In the genomic region with DNA sequence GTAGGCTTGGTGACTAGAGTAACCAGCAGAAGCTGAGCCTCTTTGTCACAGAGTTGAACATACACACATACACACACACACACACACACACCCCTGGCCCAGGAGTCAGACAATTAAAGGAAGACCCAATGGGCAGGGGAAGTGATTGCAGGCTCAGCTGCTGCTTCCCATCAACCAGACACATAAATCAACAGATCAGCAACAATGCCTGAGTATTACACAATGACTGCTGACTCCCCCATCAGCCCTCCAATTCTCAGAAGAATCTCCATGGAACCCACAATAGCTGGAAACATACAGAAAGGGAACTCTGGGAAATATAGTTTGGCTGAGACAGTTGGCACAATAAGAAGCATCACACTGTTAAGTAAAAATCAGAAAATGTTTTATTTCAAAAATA, we compare ENCODE assay signal across 16 cellular contexts.
A peak's percentile ranks its signal among the peaks of the same experiment; 100 is the strongest.
DNase-seq lines count a peak whose midpoint lies in the region; ATAC-seq and TF ChIP-seq lines count a peak whose summit lies in the region.
"Had no signal": no experiment of that assay in that cellular context is flagged by ENCODE, and none has a peak within 500 bp of the region (broad histone marks: within the 10 kb centered on the region; RNA-seq: fewer than 3 reads in every experiment).

No MANE protein-coding gene starts in this region.

- TF ChIP-seq CTCF in heart left ventricle (IDR thresholded peaks at IDR 0.05) (no peak), choroid plexus epithelial cell (conservative IDR thresholded peaks at IDR 0.05; ENCODE audit: low read depth, low read length) (no peak), left lung (IDR thresholded peaks at IDR 0.05) (no peak)

- no peak for TF ChIP-seq POLR2A in heart left ventricle (IDR thresholded peaks at IDR 0.05)

- H3K4me1 ChIP-seq in heart left ventricle (peaks cover 0 to 31% (median 8%) of the 10 kb centered on the region in 12 donors), left lung (no peaks in the 10 kb centered on the region), aorta (ENCODE audit: control insufficient read depth in 1 of 2, insufficient read depth in 2 of 2, low read length in 2 of 2) (peaks cover 0 to 1% of the 10 kb centered on the region in 2 donors)

- intact Hi-C loops in heart left ventricle (cut with DNase I), result loop anchor here in 6 of 10 donors (5.0 to 10.0 kb wide), 5 partner anchors 54 to 596 kb away; a partner anchor contains a TSS
- intact Hi-C loops in cardiac septum (cut with DNase I), result loop anchor here (5.0 to 10.0 kb wide), 3 partner anchors 54 to 376 kb away; a partner anchor contains a TSS
- intact Hi-C loops in left lung (cut with DNase I), result loop anchor here in 1 of 2 donors (10.0 kb wide), 1 partner anchor 556 kb away; no protein-coding TSS in a partner anchor
- intact Hi-C loops in aorta (cut with DNase I), result no loop called here

- H3K9me3 ChIP-seq in heart left ventricle (no peaks in the 10 kb centered on the region), left lung (no peaks in the 10 kb centered on the region), aorta (ENCODE audit: control insufficient read depth, low read length) (no peaks in the 10 kb centered on the region)

- no peaks in the 10 kb centered on the region for H3K36me3 ChIP-seq in heart left ventricle
- no peaks in the 10 kb centered on the region for H3K36me3 ChIP-seq in left lung
- H3K36me3 ChIP-seq in aorta (ENCODE audit: control insufficient read depth in 1 of 2, insufficient read depth in 2 of 2, low read length in 1 of 2), result no peaks in the 10 kb centered on the region

- DNase-seq in heart left ventricle (peak in 3 of 5 donors; percentile 19 to 34 (median 24)), cardiac septum (ENCODE audit: low spot score) (no peak), choroid plexus epithelial cell (ENCODE audit: low read depth) (peak; percentile 25), left lung (peak in 1 of 2 donors; percentile 44), aorta (no peak), midbrain (lab: John Stamatoyannopoulos, UW) (no peak), NCI-H446 treated with DMSO at 0.1 percent for 48 hours (lab: John Stamatoyannopoulos, UW) (no peak)
- DNase-seq: ACHN; activated CD8-positive, alpha-beta memory T cell treated with anti-CD3 and anti-CD28 coated beads, Interleukin-2, amount 50 U/mL, for 48 hours; central memory CD4-positive, alpha-beta T cell; endodermal cell; GDM1; NCI-H524 had no signal

- H3K4me3 ChIP-seq in heart left ventricle (no peak overlapping the region), choroid plexus epithelial cell (ENCODE audit: low read depth, low read length) (no peak overlapping the region), left lung (no peak overlapping the region), aorta (ENCODE audit: low read length in 2 of 2) (no peak overlapping the region)
- H3K4me3 ChIP-seq: smooth muscle cell had no signal

- H3K27me3 ChIP-seq in heart left ventricle (no peaks in the 10 kb centered on the region), left lung (no peaks in the 10 kb centered on the region), aorta (ENCODE audit: control insufficient read depth in 1 of 2, insufficient read depth in 2 of 2, low read length in 1 of 2) (no peaks in the 10 kb centered on the region)

- H3K27ac ChIP-seq in heart left ventricle (no peak overlapping the region), left lung (peak overlapping the region in 1 of 2 donors; percentile 11), aorta (ENCODE audit: low read depth in 1 of 2, low read length in 2 of 2) (no peak overlapping the region)

- ATAC-seq in heart left ventricle (peak in 3 of 4 donors; percentile 53 to 63 (median 61)), left lung (peak; percentile 76), aorta (ENCODE audit: low FRiP score) (peak; percentile 72), HG03159 (IDR thresholded peaks at IDR 0.05; ENCODE audit: unreplicated experiment) (no peak)
- ATAC-seq: natural killer cell treated with Interleukin-12 subunit alpha and Interleukin-12 subunit beta and Interleukin-15 and Interleukin-18, amount 100 ng/mL, for 72 hours had no signal

Comparison
In these comparisons a context has a peak if more than half of its experiments do, and no peak if none do; other contexts are left out.
1. DNase-seq: peak in heart left ventricle (3 of 5) and choroid plexus epithelial cell (single experiment); none in cardiac septum (single experiment), aorta (0 of 2), midbrain (single experiment) and NCI-H446 treated with DMSO at 0.1 percent for 48 hours (single experiment).
2. intact Hi-C loops: an anchor here in heart left ventricle (5.0 to 10.0 kb wide) and cardiac septum (5.0 to 10.0 kb wide); none called in aorta.